In genomic region chr7:100992280-100992679, GRCh38 we compare ENCODE assay signal across 18 cellular contexts. TPM values are rescaled to one million over a fixed set of nuclear protein-coding genes. Genes with fewer than 3 reads are reported as not detected.
"Had no signal": no experiment of that assay in that cellular context is flagged by ENCODE, and none has a peak within 500 bp of the region (broad histone marks: within the 10 kb centered on the region; RNA-seq: fewer than 3 reads in every experiment).

No MANE protein-coding gene starts in this region.

RNA-seq across cellular contexts. Expression of gene MUC12, which starts 22.9 kb away (rescaled TPM):
- total RNA-seq: activated naive CD4-positive, alpha-beta T cell treated with anti-CD3 and anti-CD28 coated beads for 36 hours; activated naive CD8-positive, alpha-beta T cell treated with anti-CD3 and anti-CD28 coated beads, Interleukin-2, amount 10 ng/mL, durations not matched to agents 7 days and 5 days; body of pancreas; chondrocyte had no signal
- polyA plus RNA-seq: cardiac muscle cell had no signal

RNA-seq across cellular contexts. Expression of gene MUC17, which starts 27.6 kb away (rescaled TPM):
- total RNA-seq: activated naive CD4-positive, alpha-beta T cell treated with anti-CD3 and anti-CD28 coated beads for 36 hours; activated naive CD4-positive, alpha-beta T cell treated with anti-CD3 and anti-CD28 coated beads, Interleukin-2, amount 50 U/mL, for 72 hours; activated naive CD8-positive, alpha-beta T cell treated with anti-CD3 and anti-CD28 coated beads for 36 hours; activated naive CD8-positive, alpha-beta T cell treated with anti-CD3 and anti-CD28 coated beads, Interleukin-2, amount 10 ng/mL, durations not matched to agents 7 days and 5 days; activated T-cell treated with anti-CD3 and anti-CD28 coated beads, Interleukin-2, amount 50 U/mL, for 4 hours; activated T-cell treated with anti-CD3 and anti-CD28 coated beads, Interleukin-2, amount 50 U/mL, for 72 hours; activated T-helper 1 cell treated with anti-CD3 and anti-CD28 coated beads, Interleukin-12 subunit alpha, Interleukin-12 subunit beta, Interleukin-2, Interleukin-4 antibody, amounts not matched to agents 30 ng/mL and 10 ng/mL and 1 ng/mL, durations not matched to agents 14 hours and 24 hours and 36 hours; activated T-helper 17 cell treated with anti-CD3 and anti-CD28 coated beads, Interleukin-2, amount 50 U/mL, for 72 hours; activated T-helper 2 cell treated with anti-CD3 and anti-CD28 coated beads, Interferon-gamma antibody, Interleukin-2, Interleukin-4, amounts not matched to agents 10 μg/mL and 5 μg/mL and 100 μg/mL, durations not matched to agents 14 hours and 24 hours and 36 hours; adrenal gland; aorta; ascending aorta; astrocyte; bronchial epithelial cell; cardiac muscle cell; cardiac septum; chondrocyte had no signal
- polyA plus RNA-seq: adrenal gland, cardiac muscle cell had no signal

RNA-seq across cellular contexts. Expression of gene MUC3A, which starts 42.9 kb away (rescaled TPM):
- total RNA-seq: activated naive CD4-positive, alpha-beta T cell treated with anti-CD3 and anti-CD28 coated beads for 36 hours; activated naive CD8-positive, alpha-beta T cell treated with anti-CD3 and anti-CD28 coated beads for 36 hours; activated naive CD8-positive, alpha-beta T cell treated with anti-CD3 and anti-CD28 coated beads, Interleukin-2, amount 10 ng/mL, durations not matched to agents 7 days and 5 days; activated T-cell treated with anti-CD3 and anti-CD28 coated beads, Interleukin-2, amount 50 U/mL, for 72 hours; activated T-helper 1 cell treated with anti-CD3 and anti-CD28 coated beads, Interleukin-12 subunit alpha, Interleukin-12 subunit beta, Interleukin-2, Interleukin-4 antibody, amounts not matched to agents 30 ng/mL and 10 ng/mL and 1 ng/mL, durations not matched to agents 14 hours and 24 hours and 36 hours; ascending aorta; cardiac muscle cell; chondrocyte had no signal
